8 cellular contexts compared by ENCODE assay signal in the genomic region with DNA sequence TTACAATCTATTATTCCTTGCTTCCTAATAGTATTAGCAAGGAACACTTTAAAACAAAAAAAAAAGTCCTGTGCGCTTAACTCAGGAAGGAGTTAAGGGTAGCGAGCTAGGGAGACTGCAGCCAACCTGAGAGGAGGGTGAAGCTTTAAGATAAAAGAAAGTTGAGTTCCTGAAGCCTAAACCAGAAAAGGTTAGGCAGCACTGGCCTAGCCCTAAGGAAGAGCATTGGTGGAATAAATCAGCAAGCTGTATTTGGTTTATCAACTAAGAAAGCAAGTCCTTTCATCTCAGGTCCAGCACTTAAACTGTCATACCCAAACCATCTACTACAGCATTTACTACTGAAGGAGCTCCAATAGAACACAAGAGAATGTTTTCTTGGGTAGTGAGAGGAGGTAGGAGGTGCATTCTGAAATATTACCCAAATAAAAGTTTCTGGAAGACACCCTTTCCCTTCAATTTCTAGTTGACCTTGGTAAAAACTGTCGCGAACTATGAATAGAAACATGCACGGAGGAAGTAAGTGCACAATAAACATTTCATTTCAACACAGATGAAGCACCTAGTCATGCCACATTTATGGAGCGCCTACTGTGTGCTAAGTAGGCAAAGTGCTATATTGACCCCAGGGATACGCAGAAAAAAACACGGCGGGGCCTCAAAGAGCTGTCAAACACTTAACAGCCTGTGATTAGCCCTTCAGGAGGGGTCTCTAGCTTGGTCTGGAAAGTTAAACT. TPM values are rescaled to one million over a fixed set of nuclear protein-coding genes. Genes with fewer than 3 reads are reported as not detected.
DNase-seq lines count a peak whose midpoint lies in the region; ATAC-seq lines count a peak whose summit lies in the region.

No MANE protein-coding gene starts in this region.

- peaks cover 20% of the 10 kb centered on the region for H3K27me3 Mint-ChIP-seq in activated naive CD4-positive, alpha-beta T cell treated with anti-CD3 and anti-CD28 coated beads, Interleukin-2, amount 10 ng/mL, durations not matched to agents 7 days and 5 days
- H3K27me3 Mint-ChIP-seq in activated naive CD8-positive, alpha-beta T cell treated with anti-CD3 and anti-CD28 coated beads, Interleukin-2, amount 10 ng/mL, durations not matched to agents 7 days and 5 days: peaks cover 13% of the 10 kb centered on the region

- H3K27ac ChIP-seq in layer of hippocampus (ENCODE audit: low read depth, low read length) (peak overlapping the region; percentile 77), thymus (ENCODE audit: low read depth) (no peak overlapping the region)

- POLR2A ChIA-PET in activated naive CD8-positive, alpha-beta T cell treated with anti-CD3 and anti-CD28 coated beads, Interleukin-2, amount 10 ng/mL, durations not matched to agents 7 days and 5 days (lab: Charles Lee): interaction anchor here (3.2 kb wide), 1 partner anchor 45 kb away, joined by 15 read pairs; a partner anchor contains a TSS

- CTCF ChIA-PET in activated naive CD4-positive, alpha-beta T cell treated with anti-CD3 and anti-CD28 coated beads, Interleukin-2, amount 10 ng/mL, durations not matched to agents 7 days and 5 days (lab: Charles Lee): interaction anchor here (1.0 kb wide), 2 partner anchors 19 to 85 kb away, joined by 3 to 4 read pairs; no protein-coding TSS in a partner anchor

- H3K9me3 ChIP-seq in thymus (ENCODE audit: control insufficient read depth): no peaks in the 10 kb centered on the region

- no peak overlapping the region for H3K27ac Mint-ChIP-seq in activated naive CD4-positive, alpha-beta T cell treated with anti-CD3 and anti-CD28 coated beads, Interleukin-2, amount 10 ng/mL, durations not matched to agents 7 days and 5 days
- H3K27ac Mint-ChIP-seq in activated naive CD8-positive, alpha-beta T cell treated with anti-CD3 and anti-CD28 coated beads, Interleukin-2, amount 10 ng/mL, durations not matched to agents 7 days and 5 days: peak overlapping the region; percentile 61

- H3K36me3 Mint-ChIP-seq in activated naive CD4-positive, alpha-beta T cell treated with anti-CD3 and anti-CD28 coated beads, Interleukin-2, amount 10 ng/mL, durations not matched to agents 7 days and 5 days: peaks cover 10% of the 10 kb centered on the region
- H3K36me3 Mint-ChIP-seq in activated naive CD8-positive, alpha-beta T cell treated with anti-CD3 and anti-CD28 coated beads, Interleukin-2, amount 10 ng/mL, durations not matched to agents 7 days and 5 days: peaks cover 5% of the 10 kb centered on the region

- H3K9me3 Mint-ChIP-seq in activated naive CD4-positive, alpha-beta T cell treated with anti-CD3 and anti-CD28 coated beads, Interleukin-2, amount 10 ng/mL, durations not matched to agents 7 days and 5 days: no peaks in the 10 kb centered on the region
- H3K9me3 Mint-ChIP-seq in activated naive CD8-positive, alpha-beta T cell treated with anti-CD3 and anti-CD28 coated beads, Interleukin-2, amount 10 ng/mL, durations not matched to agents 7 days and 5 days: no peaks in the 10 kb centered on the region

- peaks cover 24% of the 10 kb centered on the region for H3K4me1 Mint-ChIP-seq in activated naive CD4-positive, alpha-beta T cell treated with anti-CD3 and anti-CD28 coated beads, Interleukin-2, amount 10 ng/mL, durations not matched to agents 7 days and 5 days
- peaks cover 13% of the 10 kb centered on the region for H3K4me1 Mint-ChIP-seq in activated naive CD8-positive, alpha-beta T cell treated with anti-CD3 and anti-CD28 coated beads, Interleukin-2, amount 10 ng/mL, durations not matched to agents 7 days and 5 days

- peaks cover 4% of the 10 kb centered on the region for H3K36me3 ChIP-seq in thymus (ENCODE audit: control insufficient read depth, insufficient read depth)

- no peak for DNase-seq in activated naive CD4-positive, alpha-beta T cell treated with anti-CD3 and anti-CD28 coated beads, Interleukin-2, amount 10 ng/mL, durations not matched to agents 7 days and 5 days
- no peak for DNase-seq in activated naive CD4-positive, alpha-beta T cell treated with anti-CD3 and anti-CD28 coated beads, Interleukin-2, amount 50 U/mL, for 16 hours
- no peak for DNase-seq in activated naive CD8-positive, alpha-beta T cell treated with anti-CD3 and anti-CD28 coated beads, Interleukin-2, amount 10 ng/mL, durations not matched to agents 7 days and 5 days
- no peak for DNase-seq in NCI-H69 (lab: John Stamatoyannopoulos, UW)

- H3K4me3 Mint-ChIP-seq in activated naive CD4-positive, alpha-beta T cell treated with anti-CD3 and anti-CD28 coated beads, Interleukin-2, amount 10 ng/mL, durations not matched to agents 7 days and 5 days: peak overlapping the region; percentile 95
- peak overlapping the region; percentile 92 for H3K4me3 Mint-ChIP-seq in activated naive CD8-positive, alpha-beta T cell treated with anti-CD3 and anti-CD28 coated beads, Interleukin-2, amount 10 ng/mL, durations not matched to agents 7 days and 5 days

- peak overlapping the region; percentile 78 for H3K4me3 ChIP-seq in thymus (ENCODE audit: low read length)

- 58% methylated on average over 9 of the region's 9 CpGs for WGBS in thymus

- H3K27me3 ChIP-seq in layer of hippocampus (ENCODE audit: control insufficient read depth, insufficient read depth, low read length) (no peaks in the 10 kb centered on the region), thymus (ENCODE audit: control insufficient read depth, insufficient read depth) (no peaks in the 10 kb centered on the region)

- ATAC-seq in activated naive CD8-positive, alpha-beta T cell treated with anti-CD3 and anti-CD28 coated beads, Interleukin-2, amount 10 ng/mL, durations not matched to agents 7 days and 5 days (ENCODE audit: low read depth): no peak
- ATAC-seq in HG02970 (IDR thresholded peaks at IDR 0.05; ENCODE audit: low FRiP score, unreplicated experiment) (no peak), HG02870 (IDR thresholded peaks at IDR 0.05; ENCODE audit: unreplicated experiment) (no peak)

- peaks cover 6% of the 10 kb centered on the region for H3K4me1 ChIP-seq in thymus (ENCODE audit: control insufficient read depth, insufficient read depth, low read length)

RNA-seq across cellular contexts. Expression of a gene that starts 1.3 kb away (rescaled TPM):
- 10 to 100 TPM; 18.0 to 18.3 TPM for total RNA-seq in activated naive CD8-positive, alpha-beta T cell treated with anti-CD3 and anti-CD28 coated beads, Interleukin-2, amount 10 ng/mL, durations not matched to agents 7 days and 5 days
- polyA plus RNA-seq in thymus: 11.2 TPM

RNA-seq across cellular contexts. Expression of a gene that starts 17.9 kb away (rescaled TPM):
- total RNA-seq in activated naive CD8-positive, alpha-beta T cell treated with anti-CD3 and anti-CD28 coated beads, Interleukin-2, amount 10 ng/mL, durations not matched to agents 7 days and 5 days: 10 to 100 TPM; 50.8 to 55.2 TPM
- 14.4 TPM for polyA plus RNA-seq in thymus

RNA-seq across cellular contexts. Expression of a gene that starts 44.5 kb away (rescaled TPM):
- total RNA-seq in activated naive CD8-positive, alpha-beta T cell treated with anti-CD3 and anti-CD28 coated beads, Interleukin-2, amount 10 ng/mL, durations not matched to agents 7 days and 5 days: 10 to 100 TPM; 59.2 to 65.3 TPM
- 9.1 TPM for polyA plus RNA-seq in thymus

RNA-seq across cellular contexts. Expression of a gene that starts 44.8 kb away (rescaled TPM):
- 10 to 100 TPM; 44.0 to 48.7 TPM for total RNA-seq in activated naive CD8-positive, alpha-beta T cell treated with anti-CD3 and anti-CD28 coated beads, Interleukin-2, amount 10 ng/mL, durations not matched to agents 7 days and 5 days
- polyA plus RNA-seq in thymus: 17.4 TPM
